11 cellular contexts compared by ENCODE assay signal in genomic region chr18:361941-362913, GRCh38.
DNase-seq lines count a peak whose midpoint lies in the region; ATAC-seq and TF ChIP-seq lines count a peak whose summit lies in the region.
"Had no signal": no experiment of that assay in that cellular context is flagged by ENCODE, and none has a peak within 500 bp of the region (broad histone marks: within the 10 kb centered on the region; RNA-seq: fewer than 3 reads in every experiment).

No MANE protein-coding gene starts in this region.

- H3K4me3 ChIP-seq in SK-N-MC: peak overlapping the region; percentile 72
- H3K4me3 ChIP-seq in cardiac muscle cell: no peak overlapping the region
- H3K4me3 ChIP-seq in gastrocnemius medialis: no peak overlapping the region
- H3K4me3 ChIP-seq: ascending aorta had no signal

- H3K36me3 ChIP-seq in SK-N-MC (ENCODE audit: insufficient read depth, low read length) (no peaks in the 10 kb centered on the region), cardiac muscle cell (no peaks in the 10 kb centered on the region), gastrocnemius medialis (no peaks in the 10 kb centered on the region)
- H3K36me3 ChIP-seq: ascending aorta, neutrophil had no signal

- ATAC-seq in gastrocnemius medialis (peak; percentile 63 to 68), GM19463 (IDR thresholded peaks at IDR 0.05; ENCODE audit: unreplicated experiment) (no peak), HG02970 (IDR thresholded peaks at IDR 0.05; ENCODE audit: low FRiP score, unreplicated experiment) (no peak)

- peak; percentile 93 for DNase-seq in GM03348 (ENCODE audit: low spot score)
- no peak for DNase-seq in SK-N-MC (ENCODE audit: low read depth, low spot score)
- peak; percentile 53 to 72 for DNase-seq in cardiac muscle cell (ENCODE audit: low read depth in 1 of 2, low spot score in 1 of 2)
- peak; percentile 15 to 67 for DNase-seq in gastrocnemius medialis
- no peak for DNase-seq in NCI-H187 treated with DMSO at 0.1 percent for 48 hours (lab: John Stamatoyannopoulos, UW)
- no peak for DNase-seq in DMS53 (lab: John Stamatoyannopoulos, UW)

- H3K27ac ChIP-seq in SK-N-MC (peak overlapping the region; percentile 98), cardiac muscle cell (peak overlapping the region; percentile 74), gastrocnemius medialis (peak overlapping the region; percentile 3 to 55 (median 38))
- H3K27ac ChIP-seq: ascending aorta, HL-60 had no signal

- in situ Hi-C loops in gastrocnemius medialis (cut with MboI; ENCODE audit: low sequenced_read_pairs in 4 of 4): no loop called here

- intact Hi-C loops in gastrocnemius medialis (cut with DNase I; ENCODE audit: low total_unique reads): no loop called here

- TF ChIP-seq CTCF in cardiac muscle cell (IDR thresholded peaks at IDR 0.05; ENCODE audit: low read depth, low read length) (no peak), gastrocnemius medialis (IDR thresholded peaks at IDR 0.05 in 4 of 5, conservative IDR thresholded peaks at IDR 0.05 in 1 of 5) (no peak)

- no peak for TF ChIP-seq POLR2A in gastrocnemius medialis (IDR thresholded peaks at IDR 0.05)

- H3K4me1 ChIP-seq in cardiac muscle cell (ENCODE audit: low read depth) (peaks cover 47% of the 10 kb centered on the region), gastrocnemius medialis (no peaks in the 10 kb centered on the region)
- H3K4me1 ChIP-seq: ascending aorta had no signal

- H3K27me3 ChIP-seq in cardiac muscle cell (no peaks in the 10 kb centered on the region), gastrocnemius medialis (no peaks in the 10 kb centered on the region)
- H3K27me3 ChIP-seq: ascending aorta, neutrophil had no signal

- H3K9ac ChIP-seq in SK-N-MC (ENCODE audit: insufficient read length): peak overlapping the region; percentile 79

- H3K9me3 ChIP-seq in SK-N-MC (ENCODE audit: low read depth, low read length) (no peaks in the 10 kb centered on the region), cardiac muscle cell (ENCODE audit: low read depth) (no peaks in the 10 kb centered on the region), gastrocnemius medialis (no peaks in the 10 kb centered on the region)
- H3K9me3 ChIP-seq: ascending aorta, neutrophil had no signal

Comparison
In these comparisons a context has a peak if more than half of its experiments do, and no peak if none do; other contexts are left out.
1. DNase-seq: peak in GM03348 (single experiment), cardiac muscle cell (2 of 2) and gastrocnemius medialis (2 of 2); none in SK-N-MC (single experiment), NCI-H187 treated with DMSO at 0.1 percent for 48 hours (single experiment) and DMS53 (single experiment).
2. H3K27ac ChIP-seq: peak in every context shown above with its lines; median percentile 98 in SK-N-MC; 74 in cardiac muscle cell; 38 in gastrocnemius medialis.
3. ATAC-seq: peak in gastrocnemius medialis (2 of 2); none in GM19463 (single experiment) and HG02970 (single experiment).